ENCODE assay signal across 1 cellular context in genomic region chr7:37921340-37921805, GRCh38.
A peak's percentile ranks its signal among the peaks of the same experiment; 100 is the strongest.
TF ChIP-seq lines count a peak whose summit lies in the region.

No MANE protein-coding gene starts in this region.

TF ChIP-seq in HepG2, 621 proteins besides CTCF, POLR2A, EP300 and RAD21 (continued from another document and continues in another):
- TF ChIP-seq FUBP1 (CRISPR knock-in tag; IDR thresholded peaks at IDR 0.05; ENCODE audit: borderline replicate concordance) (no peak), STAG1 (CRISPR knock-in tag; IDR thresholded peaks at IDR 0.05) (no peak), HDAC1 (CRISPR knock-in tag; IDR thresholded peaks at IDR 0.05) (no peak), ATF5 (CRISPR knock-in tag; IDR thresholded peaks at IDR 0.05; ENCODE audit: low read depth) (no peak), PTBP1 (IDR thresholded peaks at IDR 0.05; ENCODE audit: low read depth, low read length, poor library complexity, severe bottlenecking) (no peak), ZBTB4 (CRISPR knock-in tag; IDR thresholded peaks at IDR 0.05; ENCODE audit: borderline replicate concordance) (no peak), GATA4 (IDR thresholded peaks at IDR 0.05; ENCODE audit: borderline replicate concordance, low read depth) (no peak), KAT8 (CRISPR knock-in tag; IDR thresholded peaks at IDR 0.05) (no peak; the same call in 1 of the 2 replicates), AKNA (CRISPR knock-in tag; IDR thresholded peaks at IDR 0.05; ENCODE audit: borderline replicate concordance) (no peak), TMF1 (CRISPR knock-in tag; IDR thresholded peaks at IDR 0.05; ENCODE audit: low read depth) (0 out of 2 replicates have a peak, but pooled peaks have one; percentile 2), MYNN (CRISPR knock-in tag; IDR thresholded peaks at IDR 0.05; ENCODE audit: low read depth) (no peak), LBX2 (CRISPR knock-in tag; IDR thresholded peaks at IDR 0.05; ENCODE audit: borderline replicate concordance) (no peak), EEA1 (CRISPR knock-in tag; IDR thresholded peaks at IDR 0.05; ENCODE audit: borderline replicate concordance) (no peak), MYPOP (CRISPR knock-in tag; IDR thresholded peaks at IDR 0.05) (no peak), PHF8 (CRISPR knock-in tag; IDR thresholded peaks at IDR 0.05) (peak; percentile 38; the same call in 1 of the 2 replicates), TRIM24 (CRISPR knock-in tag; IDR thresholded peaks at IDR 0.05) (no peak), E2F5 (CRISPR knock-in tag; conservative IDR thresholded peaks at IDR 0.05) (no peak), HNF4A (CRISPR knock-in tag; IDR thresholded peaks at IDR 0.05) (0 out of 2 replicates have a peak, but pooled peaks have one; percentile 2), NPAS2 (CRISPR knock-in tag; IDR thresholded peaks at IDR 0.05; ENCODE audit: borderline replicate concordance) (no peak), CCDC6 (CRISPR knock-in tag; IDR thresholded peaks at IDR 0.05) (no peak), DNMT3B (CRISPR knock-in tag; conservative IDR thresholded peaks at IDR 0.05) (no peak), KDM1A (CRISPR knock-in tag; IDR thresholded peaks at IDR 0.05) (no peak), SIN3A (IDR thresholded peaks at IDR 0.05; ENCODE audit: borderline replicate concordance, low read depth, low read length) (no peak), MAFK (conservative IDR thresholded peaks at IDR 0.05 in 1 of 2, IDR thresholded peaks at IDR 0.05 in 1 of 2; ENCODE audit: low read length in 2 of 2) (peak; percentile 60 to 83), ZZZ3 (CRISPR knock-in tag; IDR thresholded peaks at IDR 0.05; ENCODE audit: borderline replicate concordance) (no peak)
- TF ChIP-seq, protein P1, sequence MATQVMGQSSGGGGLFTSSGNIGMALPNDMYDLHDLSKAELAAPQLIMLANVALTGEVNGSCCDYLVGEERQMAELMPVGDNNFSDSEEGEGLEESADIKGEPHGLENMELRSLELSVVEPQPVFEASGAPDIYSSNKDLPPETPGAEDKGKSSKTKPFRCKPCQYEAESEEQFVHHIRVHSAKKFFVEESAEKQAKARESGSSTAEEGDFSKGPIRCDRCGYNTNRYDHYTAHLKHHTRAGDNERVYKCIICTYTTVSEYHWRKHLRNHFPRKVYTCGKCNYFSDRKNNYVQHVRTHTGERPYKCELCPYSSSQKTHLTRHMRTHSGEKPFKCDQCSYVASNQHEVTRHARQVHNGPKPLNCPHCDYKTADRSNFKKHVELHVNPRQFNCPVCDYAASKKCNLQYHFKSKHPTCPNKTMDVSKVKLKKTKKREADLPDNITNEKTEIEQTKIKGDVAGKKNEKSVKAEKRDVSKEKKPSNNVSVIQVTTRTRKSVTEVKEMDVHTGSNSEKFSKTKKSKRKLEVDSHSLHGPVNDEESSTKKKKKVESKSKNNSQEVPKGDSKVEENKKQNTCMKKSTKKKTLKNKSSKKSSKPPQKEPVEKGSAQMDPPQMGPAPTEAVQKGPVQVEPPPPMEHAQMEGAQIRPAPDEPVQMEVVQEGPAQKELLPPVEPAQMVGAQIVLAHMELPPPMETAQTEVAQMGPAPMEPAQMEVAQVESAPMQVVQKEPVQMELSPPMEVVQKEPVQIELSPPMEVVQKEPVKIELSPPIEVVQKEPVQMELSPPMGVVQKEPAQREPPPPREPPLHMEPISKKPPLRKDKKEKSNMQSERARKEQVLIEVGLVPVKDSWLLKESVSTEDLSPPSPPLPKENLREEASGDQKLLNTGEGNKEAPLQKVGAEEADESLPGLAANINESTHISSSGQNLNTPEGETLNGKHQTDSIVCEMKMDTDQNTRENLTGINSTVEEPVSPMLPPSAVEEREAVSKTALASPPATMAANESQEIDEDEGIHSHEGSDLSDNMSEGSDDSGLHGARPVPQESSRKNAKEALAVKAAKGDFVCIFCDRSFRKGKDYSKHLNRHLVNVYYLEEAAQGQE (IDR thresholded peaks at IDR 0.05; ENCODE audit: borderline replicate concordance in 1 of 2, low read depth in 1 of 2, low read length in 2 of 2), result no peak
- TF ChIP-seq, protein P2, sequence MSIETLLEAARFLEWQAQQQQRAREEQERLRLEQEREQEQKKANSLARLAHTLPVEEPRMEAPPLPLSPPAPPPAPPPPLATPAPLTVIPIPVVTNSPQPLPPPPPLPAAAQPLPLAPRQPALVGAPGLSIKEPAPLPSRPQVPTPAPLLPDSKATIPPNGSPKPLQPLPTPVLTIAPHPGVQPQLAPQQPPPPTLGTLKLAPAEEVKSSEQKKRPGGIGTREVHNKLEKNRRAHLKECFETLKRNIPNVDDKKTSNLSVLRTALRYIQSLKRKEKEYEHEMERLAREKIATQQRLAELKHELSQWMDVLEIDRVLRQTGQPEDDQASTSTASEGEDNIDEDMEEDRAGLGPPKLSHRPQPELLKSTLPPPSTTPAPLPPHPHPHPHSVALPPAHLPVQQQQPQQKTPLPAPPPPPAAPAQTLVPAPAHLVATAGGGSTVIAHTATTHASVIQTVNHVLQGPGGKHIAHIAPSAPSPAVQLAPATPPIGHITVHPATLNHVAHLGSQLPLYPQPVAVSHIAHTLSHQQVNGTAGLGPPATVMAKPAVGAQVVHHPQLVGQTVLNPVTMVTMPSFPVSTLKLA (IDR thresholded peaks at IDR 0.05), result no peak
- TF ChIP-seq, protein P3, sequence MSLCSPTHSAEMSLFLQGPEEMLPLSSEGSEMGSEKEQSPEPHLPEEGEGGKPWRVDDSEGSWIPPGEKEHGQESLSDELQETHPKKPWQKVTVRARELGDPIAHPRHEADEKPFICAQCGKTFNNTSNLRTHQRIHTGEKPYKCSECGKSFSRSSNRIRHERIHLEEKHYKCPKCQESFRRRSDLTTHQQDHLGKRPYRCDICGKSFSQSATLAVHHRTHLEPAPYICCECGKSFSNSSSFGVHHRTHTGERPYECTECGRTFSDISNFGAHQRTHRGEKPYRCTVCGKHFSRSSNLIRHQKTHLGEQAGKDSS (CRISPR knock-in tag; IDR thresholded peaks at IDR 0.05; ENCODE audit: borderline replicate concordance, low read depth), result peak; percentile 4; the same call in 1 of the 2 replicates
- TF ChIP-seq, protein P4, sequence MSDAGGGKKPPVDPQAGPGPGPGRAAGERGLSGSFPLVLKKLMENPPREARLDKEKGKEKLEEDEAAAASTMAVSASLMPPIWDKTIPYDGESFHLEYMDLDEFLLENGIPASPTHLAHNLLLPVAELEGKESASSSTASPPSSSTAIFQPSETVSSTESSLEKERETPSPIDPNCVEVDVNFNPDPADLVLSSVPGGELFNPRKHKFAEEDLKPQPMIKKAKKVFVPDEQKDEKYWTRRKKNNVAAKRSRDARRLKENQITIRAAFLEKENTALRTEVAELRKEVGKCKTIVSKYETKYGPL (CRISPR knock-in tag; IDR thresholded peaks at IDR 0.05), result 0 out of 2 replicates have a peak, but pooled peaks have one; percentile 6
